Comparison of ENCODE assay signal across 11 cellular contexts in the genomic region with DNA sequence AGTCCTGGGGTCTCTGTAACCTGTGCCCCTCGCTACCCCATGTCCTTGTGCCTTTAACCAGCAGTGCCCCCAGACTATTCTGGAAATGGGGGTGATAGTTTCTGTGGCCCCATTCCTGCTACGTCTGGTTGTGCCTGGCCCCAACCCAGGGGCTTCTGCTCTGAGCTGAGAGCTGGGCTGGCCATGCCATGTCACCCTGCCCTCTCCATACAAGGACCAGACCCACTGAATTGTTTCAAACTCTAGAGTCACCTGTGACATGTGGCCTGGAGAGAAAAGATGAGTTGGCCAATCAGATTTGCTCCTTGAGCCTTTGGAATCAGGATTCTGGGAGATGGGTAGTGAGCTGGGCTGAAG.
A peak's percentile ranks its signal among the peaks of the same experiment; 100 is the strongest.
DNase-seq lines count a peak whose midpoint lies in the region; ATAC-seq, FAIRE-seq and TF ChIP-seq lines count a peak whose summit lies in the region.
"Had no signal": no experiment of that assay in that cellular context is flagged by ENCODE, and none has a peak within 500 bp of the region (broad histone marks: within the 10 kb centered on the region; RNA-seq: fewer than 3 reads in every experiment).

No MANE protein-coding gene starts in this region.

- H3K27ac ChIP-seq in astrocyte (ENCODE audit: low read depth, low read length) (peak overlapping the region; percentile 99), mucosa of rectum (ENCODE audit: low read depth in 2 of 2, low read length in 2 of 2) (peak overlapping the region; percentile 46 to 63), aorta (ENCODE audit: low read depth in 1 of 2, low read length in 2 of 2) (peak overlapping the region; percentile 89 to 92)

- H3K27me3 ChIP-seq in astrocyte (ENCODE audit: insufficient read depth, low read length): no peaks in the 10 kb centered on the region
- H3K27me3 ChIP-seq in mucosa of rectum (ENCODE audit: control insufficient read depth in 2 of 2, insufficient read depth in 2 of 2, low read length in 2 of 2): no peaks in the 10 kb centered on the region
- H3K27me3 ChIP-seq in aorta (ENCODE audit: control insufficient read depth in 1 of 2, insufficient read depth in 2 of 2, low read length in 1 of 2): no peaks in the 10 kb centered on the region

- H3K79me2 ChIP-seq in astrocyte (ENCODE audit: insufficient read depth, low read length): peaks cover 23% of the 10 kb centered on the region

- H3K9me3 ChIP-seq in astrocyte (ENCODE audit: insufficient read depth, low read depth, low read length) (no peaks in the 10 kb centered on the region), mucosa of rectum (ENCODE audit: control insufficient read depth in 2 of 2, low read length in 2 of 2) (no peaks in the 10 kb centered on the region), aorta (ENCODE audit: control insufficient read depth, low read length) (no peaks in the 10 kb centered on the region)

- intact Hi-C loops in natural killer cell (cut with micrococcal nuclease): no loop called here
- intact Hi-C loops in aorta (cut with DNase I): loop anchor here in 1 of 2 donors (5.0 to 10.0 kb wide), 5 partner anchors 39 to 109 kb away; a partner anchor contains a TSS

- no peak overlapping the region for H3K4me3 ChIP-seq in astrocyte (ENCODE audit: insufficient read depth, low read depth, low read length)
- no peak overlapping the region for H3K4me3 ChIP-seq in mucosa of rectum (ENCODE audit: low read length in 2 of 2)
- H3K4me3 ChIP-seq in aorta (ENCODE audit: low read length in 2 of 2): no peak overlapping the region

- no peaks in the 10 kb centered on the region for H3K36me3 ChIP-seq in astrocyte (ENCODE audit: insufficient read depth, low read length)
- H3K36me3 ChIP-seq in mucosa of rectum (ENCODE audit: control insufficient read depth in 2 of 2, insufficient read depth in 2 of 2, low read length in 2 of 2): no peaks in the 10 kb centered on the region
- no peaks in the 10 kb centered on the region for H3K36me3 ChIP-seq in aorta (ENCODE audit: control insufficient read depth in 1 of 2, insufficient read depth in 2 of 2, low read length in 1 of 2)

- 68 to 71% methylated on average over 2 of the region's 2 CpGs for WGBS in aorta, 2 donors

- H3K4me1 Mint-ChIP-seq in natural killer cell treated with Interleukin-12 subunit alpha and Interleukin-12 subunit beta and Interleukin-15 and Interleukin-18, amount 100 ng/mL, for 72 hours (ENCODE audit: low read depth in 2 of 2): peaks cover 50 to 61% of the 10 kb centered on the region in 2 donors
- H3K4me1 Mint-ChIP-seq in natural killer cell: peaks cover 81 to 86% of the 10 kb centered on the region in 2 donors
- H3K4me1 Mint-ChIP-seq in astrocyte (ENCODE audit: low read depth, unreplicated experiment): peaks cover 49% of the 10 kb centered on the region

- H3K4me2 ChIP-seq in astrocyte (ENCODE audit: low read length): peak overlapping the region; percentile 77

- H3K9me3 Mint-ChIP-seq in natural killer cell treated with Interleukin-12 subunit alpha and Interleukin-12 subunit beta and Interleukin-15 and Interleukin-18, amount 100 ng/mL, for 72 hours: peaks cover 6% of the 10 kb centered on the region
- H3K9me3 Mint-ChIP-seq in natural killer cell (peaks cover 0 to 6% of the 10 kb centered on the region in 2 donors), astrocyte (ENCODE audit: unreplicated experiment) (no peaks in the 10 kb centered on the region)

- H3K27ac Mint-ChIP-seq in natural killer cell treated with Interleukin-12 subunit alpha and Interleukin-12 subunit beta and Interleukin-15 and Interleukin-18, amount 100 ng/mL, for 72 hours: no peak overlapping the region
- H3K27ac Mint-ChIP-seq in natural killer cell: peak overlapping the region in 1 of 2 donors; percentile 92
- H3K27ac Mint-ChIP-seq in astrocyte (ENCODE audit: unreplicated experiment): peak overlapping the region; percentile 96

- H4K20me1 ChIP-seq in astrocyte (ENCODE audit: insufficient read depth, low read length): peaks cover 8% of the 10 kb centered on the region

- TF ChIP-seq CTCF in natural killer cell (IDR thresholded peaks at IDR 0.05): no peak
- no peak for TF ChIP-seq CTCF in astrocyte (IDR thresholded peaks at IDR 0.05; ENCODE audit: insufficient read depth, low read depth, low read length)

- peaks cover 14 to 24% of the 10 kb centered on the region in 2 donors for H3K27me3 Mint-ChIP-seq in natural killer cell treated with Interleukin-12 subunit alpha and Interleukin-12 subunit beta and Interleukin-15 and Interleukin-18, amount 100 ng/mL, for 72 hours
- H3K27me3 Mint-ChIP-seq in natural killer cell (ENCODE audit: low read depth in 2 of 2) (peaks cover 14 to 28% of the 10 kb centered on the region in 2 donors), astrocyte (ENCODE audit: low read depth, unreplicated experiment) (no peaks in the 10 kb centered on the region)

- no peak for FAIRE-seq in astrocyte (lab: Jason Lieb, UNC)
- FAIRE-seq: D721Med, endometrium had no signal

- H3K4me3 Mint-ChIP-seq in natural killer cell treated with Interleukin-12 subunit alpha and Interleukin-12 subunit beta and Interleukin-15 and Interleukin-18, amount 100 ng/mL, for 72 hours: peak overlapping the region; percentile 53
- H3K4me3 Mint-ChIP-seq in natural killer cell: no peak overlapping the region
- no peak overlapping the region for H3K4me3 Mint-ChIP-seq in astrocyte (ENCODE audit: unreplicated experiment)

- H3K4me1 ChIP-seq in astrocyte (ENCODE audit: insufficient read depth, low read length) (peaks cover 47% of the 10 kb centered on the region), mucosa of rectum (ENCODE audit: control insufficient read depth in 2 of 2, insufficient read depth in 2 of 2, low read length in 2 of 2) (peaks cover 11 to 15% of the 10 kb centered on the region in 2 donors), aorta (ENCODE audit: control insufficient read depth in 1 of 2, insufficient read depth in 2 of 2, low read length in 2 of 2) (peaks cover 5% of the 10 kb centered on the region in 2 donors)

- H2AFZ ChIP-seq in astrocyte (ENCODE audit: low read depth, low read length): no peak overlapping the region

- ATAC-seq in natural killer cell treated with Interleukin-12 subunit alpha and Interleukin-12 subunit beta and Interleukin-15 and Interleukin-18, amount 100 ng/mL, for 72 hours: no peak
- ATAC-seq in natural killer cell (no peak), aorta (ENCODE audit: low FRiP score) (no peak), HG03045 (IDR thresholded peaks at IDR 0.05; ENCODE audit: unreplicated experiment) (no peak)

- H3K36me3 Mint-ChIP-seq in natural killer cell treated with Interleukin-12 subunit alpha and Interleukin-12 subunit beta and Interleukin-15 and Interleukin-18, amount 100 ng/mL, for 72 hours: peaks cover 11% of the 10 kb centered on the region
- H3K36me3 Mint-ChIP-seq in natural killer cell: no peaks in the 10 kb centered on the region
- H3K36me3 Mint-ChIP-seq in astrocyte (ENCODE audit: low read depth, unreplicated experiment): peaks cover 2% of the 10 kb centered on the region

- DNase-seq in natural killer cell treated with Interleukin-12 subunit alpha and Interleukin-12 subunit beta and Interleukin-15 and Interleukin-18, amount 100 ng/mL, for 72 hours (ENCODE audit: low spot score): no peak
- DNase-seq in natural killer cell: no peak
- no peak for DNase-seq in astrocyte (ENCODE audit: low read depth)
- no peak for DNase-seq in aorta
- DNase-seq in NCI-H2107 (lab: John Stamatoyannopoulos, UW): no peak
- no peak for DNase-seq in activated effector memory CD4-positive, alpha-beta T cell treated with anti-CD3 and anti-CD28 coated beads, Interleukin-2, amount 50 U/mL, for 16 hours
- DNase-seq: NCI-H187 had no signal

- H3K9ac ChIP-seq in astrocyte (ENCODE audit: low read length) (peak overlapping the region; percentile 83), mucosa of rectum (ENCODE audit: low read depth in 1 of 2, low read length in 2 of 2) (no peak overlapping the region)
